Comparison of ENCODE assay signal across 13 cellular contexts in the genomic region with DNA sequence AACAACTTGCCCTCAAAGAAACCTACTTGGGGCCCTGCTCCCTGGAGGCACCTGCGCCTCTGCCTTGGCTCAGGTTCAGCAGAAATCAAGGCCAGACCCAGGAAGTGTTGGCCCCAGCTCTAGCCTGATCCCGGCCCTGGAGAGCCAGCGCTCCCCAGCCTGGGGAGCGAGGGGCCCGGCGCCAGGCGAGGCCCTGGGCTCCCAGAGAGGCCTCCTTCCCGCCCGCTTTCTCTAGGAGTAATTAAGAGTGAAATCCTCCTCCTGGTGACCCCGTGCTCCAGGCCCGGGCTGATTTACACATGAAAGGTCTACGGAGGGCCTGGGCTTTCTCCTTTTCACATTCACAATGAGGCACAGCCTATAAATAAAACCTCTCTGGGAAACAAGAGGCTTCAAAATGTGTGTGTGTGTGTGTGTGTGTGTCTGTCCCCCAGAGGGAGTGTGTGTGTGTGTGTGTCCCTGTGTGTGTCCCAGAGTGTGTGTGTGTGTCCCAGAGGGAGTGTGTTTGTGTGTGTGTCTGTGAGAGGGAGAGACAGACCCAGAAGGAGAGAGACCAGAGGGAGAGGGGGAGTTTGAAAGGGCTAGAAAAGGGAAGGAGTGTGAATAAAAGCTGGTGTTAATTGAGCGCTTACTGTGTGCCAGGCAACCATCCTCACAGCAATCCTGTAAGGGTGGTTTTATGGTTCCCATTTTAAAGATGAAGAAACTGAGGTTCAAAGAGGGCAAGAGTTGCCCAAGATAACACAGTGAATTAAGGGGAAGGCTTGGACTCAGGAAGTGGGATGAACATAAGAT. TPM values are rescaled to one million over a fixed set of nuclear protein-coding genes. Genes with fewer than 3 reads are reported as not detected.
DNase-seq lines count a peak whose midpoint lies in the region; ATAC-seq, FAIRE-seq and TF ChIP-seq lines count a peak whose summit lies in the region.
"Had no signal": no experiment of that assay in that cellular context is flagged by ENCODE, and none has a peak within 500 bp of the region (broad histone marks: within the 10 kb centered on the region; RNA-seq: fewer than 3 reads in every experiment).

No MANE protein-coding gene starts in this region.

- intact Hi-C loops in posterior cingulate gyrus (cut with DNase I), result no loop called here

- FAIRE-seq in GM12892 (lab: Jason Lieb, UNC), result no peak
- FAIRE-seq: GM12891 had no signal

- H3K4me1 ChIP-seq in iPS-18a (ENCODE audit: control insufficient read depth, low read depth, low read length), result peaks cover 9% of the 10 kb centered on the region
- H3K4me1 ChIP-seq: psoas muscle had no signal

- H3K4me3 ChIP-seq in iPS-18a (ENCODE audit: low read length), result peak overlapping the region; percentile 13
- H3K4me3 ChIP-seq: MG63, psoas muscle had no signal

- H3K9me3 ChIP-seq in iPS-18a (ENCODE audit: control insufficient read depth, low read depth, low read length), result no peaks in the 10 kb centered on the region
- H3K9me3 ChIP-seq: MG63, psoas muscle had no signal

- TF ChIP-seq POLR2A in GM12892 (IDR thresholded peaks at IDR 0.05; ENCODE audit: low read depth, low read length), result no peak

- no peaks in the 10 kb centered on the region for H3K27me3 ChIP-seq in iPS-18a (ENCODE audit: control insufficient read depth, insufficient read depth, low read length)
- H3K27me3 ChIP-seq: MG63 had no signal

- DNase-seq in NCI-H1092 (lab: John Stamatoyannopoulos, UW), result peak; percentile 9
- peak; percentile 63 for DNase-seq in astrocyte of the hippocampus (ENCODE audit: low read depth, low spot score)
- peak in 7 of 10 donors; percentile 11 to 82 (median 36) for DNase-seq in posterior cingulate gyrus
- no peak for DNase-seq in cerebellar cortex (ENCODE audit: low spot score)
- no peak for DNase-seq in GM12892 (ENCODE audit: insufficient read length)
- DNase-seq: activated CD4-positive, alpha-beta memory T cell treated with anti-CD3 and anti-CD28 coated beads, Interleukin-2, amount 10 ng/mL, durations not matched to agents 7 days and 5 days; MG63; NCI-H82; psoas muscle had no signal

- H3K36me3 ChIP-seq in iPS-18a (ENCODE audit: control insufficient read depth, low read depth, low read length), result no peaks in the 10 kb centered on the region
- H3K36me3 ChIP-seq: MG63 had no signal

- no peak for ATAC-seq in GM21717 (IDR thresholded peaks at IDR 0.05; ENCODE audit: unreplicated experiment)
- no peak for ATAC-seq in GM21619 (IDR thresholded peaks at IDR 0.05; ENCODE audit: unreplicated experiment)
- ATAC-seq: psoas muscle had no signal

- H3K9ac ChIP-seq in iPS-18a (ENCODE audit: low read length), result peak overlapping the region; percentile 67

- H3K27ac ChIP-seq in iPS-18a (ENCODE audit: low read length), result peak overlapping the region; percentile 67
- H3K27ac ChIP-seq: psoas muscle had no signal

RNA-seq across cellular contexts. Expression of a gene that starts 23.8 kb away (rescaled TPM):
- polyA plus RNA-seq in GM12892 (2012; ENCODE audit: missing spikeins), result 447 TPM

RNA-seq across cellular contexts. Expression of a gene that starts 32.1 kb away (rescaled TPM):
- polyA plus RNA-seq in GM12892 (2012; ENCODE audit: missing spikeins), result 88.5 TPM

RNA-seq across cellular contexts. Expression of a gene that starts 32.1 kb away (rescaled TPM):
- polyA plus RNA-seq in GM12892 (2012; ENCODE audit: missing spikeins), result 14.5 TPM

RNA-seq across cellular contexts. Expression of a gene that starts 45.1 kb away (rescaled TPM):
- not detected for polyA plus RNA-seq in GM12892 (2012; ENCODE audit: missing spikeins)

RNA-seq across cellular contexts. Expression of a gene that starts 55.5 kb away (rescaled TPM):
- 167 TPM for polyA plus RNA-seq in GM12892 (2012; ENCODE audit: missing spikeins)

Comparison
In these comparisons a context has a peak if more than half of its experiments do, and no peak if none do; other contexts are left out.
1. DNase-seq: peak in NCI-H1092 (single experiment), astrocyte of the hippocampus (single experiment) and posterior cingulate gyrus (7 of 10); none in cerebellar cortex (single experiment) and GM12892 (single experiment).